ENCODE assay signal across 8 cellular contexts in the genomic region with DNA sequence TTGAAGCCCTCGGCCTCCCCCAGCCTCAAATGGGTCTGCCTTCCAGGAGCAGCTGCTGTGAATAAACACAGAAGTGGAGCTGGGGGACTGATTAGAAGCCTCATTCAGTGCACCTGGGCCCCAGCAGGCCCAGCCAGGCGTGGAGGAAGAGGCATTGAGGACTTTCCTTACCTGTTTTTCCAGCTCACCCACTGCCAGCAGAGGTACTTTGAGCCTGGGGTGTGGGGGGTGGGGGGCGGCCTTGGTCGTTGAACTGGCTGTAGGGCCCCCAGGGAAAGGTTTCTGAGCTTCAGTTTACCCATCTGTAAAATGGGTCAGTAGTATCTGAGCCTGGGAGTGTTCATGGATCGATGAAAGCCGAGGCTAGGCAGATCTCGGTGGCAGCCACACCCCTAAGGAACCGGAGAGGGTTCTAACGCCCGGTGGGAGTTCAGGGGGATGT. TPM values are rescaled to one million over a fixed set of nuclear protein-coding genes. Genes with fewer than 3 reads are reported as not detected.
DNase-seq lines count a peak whose midpoint lies in the region; ATAC-seq and TF ChIP-seq lines count a peak whose summit lies in the region.

No MANE protein-coding gene starts in this region.

- peaks cover 8% of the 10 kb centered on the region for H3K36me3 Mint-ChIP-seq in activated CD4-positive, alpha-beta T cell treated with anti-CD3 and anti-CD28 coated beads for 36 hours (ENCODE audit: low read depth)

- H3K4me1 Mint-ChIP-seq in activated CD4-positive, alpha-beta T cell treated with anti-CD3 and anti-CD28 coated beads for 36 hours, result peaks cover 30% of the 10 kb centered on the region
- peaks cover 63% of the 10 kb centered on the region for H3K4me1 Mint-ChIP-seq in stimulated activated naive CD8-positive, alpha-beta T cell treated with anti-CD3 and anti-CD28 coated beads, Interleukin-15, amount 100 ng/mL, for 72 hours

- peak overlapping the region; percentile 85 for H3K4me3 ChIP-seq in iPS-11a (ENCODE audit: low read depth, low read length)
- H3K4me3 ChIP-seq in lower leg skin (ENCODE audit: low read depth, poor library complexity, severe bottlenecking), result no peak overlapping the region

- peak overlapping the region; percentile 94 for H3K27ac Mint-ChIP-seq in activated CD4-positive, alpha-beta T cell treated with anti-CD3 and anti-CD28 coated beads for 36 hours
- peak overlapping the region in 1 of 2 donors; percentile 95 for H3K27ac Mint-ChIP-seq in stimulated activated naive CD8-positive, alpha-beta T cell treated with anti-CD3 and anti-CD28 coated beads, Interleukin-15, amount 100 ng/mL, for 72 hours

- POLR2A ChIA-PET in activated CD4-positive, alpha-beta T cell treated with anti-CD3 and anti-CD28 coated beads for 36 hours (lab: Charles Lee), result interaction anchor here (0.6 to 1.6 kb wide), 2 partner anchors 9 to 260 kb away, joined by 3 to 6 read pairs; no protein-coding TSS in a partner anchor
- POLR2A ChIA-PET in RWPE1 (lab: Yijun Ruan, JAX; ENCODE audit: low non-redundant PET), result interaction anchor here (0.6 kb wide), 1 partner anchor 38 kb away, joined by 3 read pairs; no protein-coding TSS in a partner anchor
- POLR2A ChIA-PET in GM10248 (lab: Yijun Ruan, JAX), result no interaction called here

- TF ChIP-seq POLR2A in lower leg skin (IDR thresholded peaks at IDR 0.05), result no peak

- no peaks in the 10 kb centered on the region for H3K27me3 Mint-ChIP-seq in activated CD4-positive, alpha-beta T cell treated with anti-CD3 and anti-CD28 coated beads for 36 hours
- no peaks in the 10 kb centered on the region for H3K27me3 Mint-ChIP-seq in stimulated activated naive CD8-positive, alpha-beta T cell treated with anti-CD3 and anti-CD28 coated beads, Interleukin-15, amount 100 ng/mL, for 72 hours

- H3K9me3 Mint-ChIP-seq in activated CD4-positive, alpha-beta T cell treated with anti-CD3 and anti-CD28 coated beads for 36 hours (ENCODE audit: low read depth), result no peaks in the 10 kb centered on the region
- H3K9me3 Mint-ChIP-seq in stimulated activated naive CD8-positive, alpha-beta T cell treated with anti-CD3 and anti-CD28 coated beads, Interleukin-15, amount 100 ng/mL, for 72 hours, result no peaks in the 10 kb centered on the region

- 69 to 70% methylated on average over 10 of the region's 10 CpGs for WGBS in lower leg skin, 2 donors

- CTCF ChIA-PET in activated CD4-positive, alpha-beta T cell treated with anti-CD3 and anti-CD28 coated beads for 36 hours (lab: Charles Lee), result interaction anchor here (0.5 to 1.5 kb wide), 4 partner anchors 31 to 184 kb away, joined by 3 to 6 read pairs (median 4); no protein-coding TSS in a partner anchor
- CTCF ChIA-PET in RWPE1 (lab: Yijun Ruan, JAX) (interaction anchor here (1.0 kb wide), 1 partner anchor 9 kb away, joined by 4 read pairs; no protein-coding TSS in a partner anchor), GM10248 (lab: Yijun Ruan, JAX) (interaction anchor here (0.7 kb wide), 1 partner anchor 22 kb away, joined by 3 read pairs; no protein-coding TSS in a partner anchor)

- peak overlapping the region; percentile 83 for H3K4me3 Mint-ChIP-seq in activated CD4-positive, alpha-beta T cell treated with anti-CD3 and anti-CD28 coated beads for 36 hours
- peak overlapping the region; percentile 95 to 99 for H3K4me3 Mint-ChIP-seq in stimulated activated naive CD8-positive, alpha-beta T cell treated with anti-CD3 and anti-CD28 coated beads, Interleukin-15, amount 100 ng/mL, for 72 hours

- DNase-seq in activated CD4-positive, alpha-beta T cell treated with anti-CD3 and anti-CD28 coated beads for 36 hours, result no peak
- no peak for DNase-seq in activated CD4-positive, alpha-beta T cell treated with anti-CD3 and anti-CD28 coated beads, Interleukin-2, amount 50 U/mL, for 1 hour
- no peak for DNase-seq in RWPE1 (ENCODE audit: low spot score)
- DNase-seq in stimulated activated naive CD8-positive, alpha-beta T cell treated with anti-CD3 and anti-CD28 coated beads, Interleukin-15, amount 100 ng/mL, for 72 hours, result no peak
- DNase-seq in GM10248 (ENCODE audit: extremely low spot score), result no peak
- DNase-seq in activated CD4-positive, CD25-positive, alpha-beta regulatory T cell (lab: John Stamatoyannopoulos, UW), result no peak
- no peak for DNase-seq in lower leg skin (ENCODE audit: low spot score in 2 of 2)

- no peak for ATAC-seq in activated CD4-positive, alpha-beta T cell treated with anti-CD3 and anti-CD28 coated beads for 36 hours
- ATAC-seq in stimulated activated naive CD8-positive, alpha-beta T cell treated with anti-CD3 and anti-CD28 coated beads, Interleukin-15, amount 100 ng/mL, for 72 hours, result no peak

- intact Hi-C loops in activated CD4-positive, alpha-beta T cell treated with anti-CD3 and anti-CD28 coated beads for 36 hours (cut with DNase I, micrococcal nuclease), result loop anchor here in 1 of 2 experiments (10.0 kb wide), 1 partner anchor 46 kb away; no protein-coding TSS in a partner anchor
- intact Hi-C loops in lower leg skin (cut with DNase I; ENCODE audit: low total_unique reads), result no loop called here

- TF ChIP-seq CTCF in RWPE1 (conservative IDR thresholded peaks at IDR 0.05; ENCODE audit: low read depth) (no peak), GM10248 (IDR thresholded peaks at IDR 0.05; ENCODE audit: control extremely low read depth, extremely low read depth, low read depth, missing control alignments) (no peak), lower leg skin (IDR thresholded peaks at IDR 0.05) (no peak)

- peak overlapping the region; percentile 73; the same call in 1 of the 2 replicates for H3K27ac ChIP-seq in RWPE1

RNA-seq across cellular contexts. Expression of gene CERS4, which starts 1.5 kb away (rescaled TPM):
- 10 to 100 TPM; 21.2 to 21.8 TPM for total RNA-seq in activated CD4-positive, alpha-beta T cell treated with anti-CD3 and anti-CD28 coated beads for 36 hours
- total RNA-seq in lower leg skin, result 100 to 1,000 TPM; 104 to 106 (median 105) TPM

Comparison
In these comparisons a context has a peak if more than half of its experiments do, and no peak if none do; other contexts are left out.
1. RNA of gene CERS4, which starts 1.5 kb away (total RNA-seq): 104 to 106 TPM in lower leg skin; 21.2 to 21.8 TPM in activated CD4-positive, alpha-beta T cell treated with anti-CD3 and anti-CD28 coated beads for 36 hours; every median in the first group is over 4 times any median in the second.